Comparison of ENCODE assay signal across 9 cellular contexts in genomic region chr21:17903029-17903806, GRCh38.
DNase-seq lines count a peak whose midpoint lies in the region; ATAC-seq and TF ChIP-seq lines count a peak whose summit lies in the region.
"Had no signal": no experiment of that assay in that cellular context is flagged by ENCODE, and none has a peak within 500 bp of the region (broad histone marks: within the 10 kb centered on the region; RNA-seq: fewer than 3 reads in every experiment).

No MANE protein-coding gene starts in this region.

- no peaks in the 10 kb centered on the region for H3K27me3 Mint-ChIP-seq in activated CD8-positive, alpha-beta T cell treated with anti-CD3 and anti-CD28 coated beads for 36 hours

- H3K27ac Mint-ChIP-seq in activated CD8-positive, alpha-beta T cell treated with anti-CD3 and anti-CD28 coated beads for 36 hours = no peak overlapping the region
- H3K27ac Mint-ChIP-seq: IgD-negative memory B cell had no signal

- intact Hi-C loops in activated CD8-positive, alpha-beta T cell treated with anti-CD3 and anti-CD28 coated beads for 36 hours (cut with micrococcal nuclease) = loop anchor here (1.0 kb wide), 1 partner anchor 224 kb away; no protein-coding TSS in a partner anchor

- H3K4me1 Mint-ChIP-seq in activated CD8-positive, alpha-beta T cell treated with anti-CD3 and anti-CD28 coated beads for 36 hours (ENCODE audit: low read depth) = peaks cover 9% of the 10 kb centered on the region

- no peak overlapping the region for H3K4me3 ChIP-seq in GM06990 (replicated peaks; ENCODE audit: low read depth, low read length)

- DNase-seq in GM06990 (ENCODE audit: extremely low read depth, insufficient read length) (peak; percentile 15), NCI-H1105 treated with DMSO at 0.1 percent for 48 hours (lab: John Stamatoyannopoulos, UW) (peak; percentile 64), inferior parietal cortex (ENCODE audit: extremely low spot score) (peak; percentile 83), cerebellar nuclear complex (lab: John Stamatoyannopoulos, UW) (no peak)
- no peak for DNase-seq in activated CD8-positive, alpha-beta T cell treated with anti-CD3 and anti-CD28 coated beads for 36 hours
- no peak for DNase-seq in activated CD4-positive, alpha-beta T cell treated with anti-CD3 and anti-CD28 coated beads for 4 hours

- POLR2A ChIA-PET in activated CD8-positive, alpha-beta T cell treated with anti-CD3 and anti-CD28 coated beads for 36 hours (lab: Charles Lee) = interaction anchor here (1.1 kb wide), 1 partner anchor 22 kb away, joined by 3 read pairs; no protein-coding TSS in a partner anchor

- ATAC-seq in activated CD8-positive, alpha-beta T cell treated with anti-CD3 and anti-CD28 coated beads for 36 hours = peak; percentile 55
- ATAC-seq in HG02642 (IDR thresholded peaks at IDR 0.05; ENCODE audit: poor library complexity, unreplicated experiment) (no peak), GM21367 (IDR thresholded peaks at IDR 0.05; ENCODE audit: unreplicated experiment) (no peak)

- H3K36me3 Mint-ChIP-seq in activated CD8-positive, alpha-beta T cell treated with anti-CD3 and anti-CD28 coated beads for 36 hours (ENCODE audit: low read depth) = peaks cover 9% of the 10 kb centered on the region
- H3K36me3 Mint-ChIP-seq: IgD-negative memory B cell had no signal

- CTCF ChIA-PET in activated CD8-positive, alpha-beta T cell treated with anti-CD3 and anti-CD28 coated beads for 36 hours (lab: Charles Lee) = interaction anchor here (0.9 to 2.9 kb wide), 12 partner anchors 9 to 229 kb away, joined by 3 to 33 read pairs (median 4); no protein-coding TSS in a partner anchor

- H3K9me3 Mint-ChIP-seq in activated CD8-positive, alpha-beta T cell treated with anti-CD3 and anti-CD28 coated beads for 36 hours = peaks cover 11% of the 10 kb centered on the region

- TF ChIP-seq CTCF in GM06990 (IDR thresholded peaks at IDR 0.05; ENCODE audit: insufficient read depth, low read length, poor library complexity, severe bottlenecking) = no peak
- TF ChIP-seq CTCF in activated CD8-positive, alpha-beta T cell treated with anti-CD3 and anti-CD28 coated beads for 36 hours (IDR thresholded peaks at IDR 0.05) = peak; percentile 62

- no peaks in the 10 kb centered on the region for H3K36me3 ChIP-seq in GM06990 (ENCODE audit: control insufficient read depth, insufficient read depth, low read length)

- H3K27me3 ChIP-seq in GM06990 (replicated peaks; ENCODE audit: control insufficient read depth, insufficient read depth, low read length) = no peaks in the 10 kb centered on the region

- no peak overlapping the region for H3K4me3 Mint-ChIP-seq in activated CD8-positive, alpha-beta T cell treated with anti-CD3 and anti-CD28 coated beads for 36 hours
- H3K4me3 Mint-ChIP-seq: IgD-negative memory B cell had no signal

Comparison
In these comparisons a context has a peak if more than half of its experiments do, and no peak if none do; other contexts are left out.
1. DNase-seq: peak in GM06990 (single experiment), NCI-H1105 treated with DMSO at 0.1 percent for 48 hours (single experiment) and inferior parietal cortex (single experiment); none in activated CD8-positive, alpha-beta T cell treated with anti-CD3 and anti-CD28 coated beads for 36 hours (single experiment), activated CD4-positive, alpha-beta T cell treated with anti-CD3 and anti-CD28 coated beads for 4 hours (0 of 2) and cerebellar nuclear complex (0 of 2).